In the genomic region with DNA sequence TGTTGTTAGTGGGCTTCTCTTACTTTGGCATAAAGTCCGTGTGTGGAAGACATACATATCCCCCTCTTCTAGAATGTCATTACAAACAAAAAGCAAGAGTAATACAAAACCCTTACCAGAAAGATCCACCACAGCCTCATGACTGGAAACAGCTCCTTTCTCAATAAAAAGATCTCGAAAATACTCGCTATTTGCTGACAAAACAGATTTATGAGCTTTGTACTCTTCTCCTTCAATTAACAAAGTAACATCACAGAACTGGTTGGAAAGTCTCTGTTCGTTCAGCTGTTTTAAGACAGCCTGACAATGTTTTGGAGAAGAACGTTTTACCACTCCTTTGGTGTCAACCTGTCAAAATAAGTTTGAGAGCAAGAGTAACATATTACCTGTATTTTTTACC, we compare ENCODE assay signal across 15 cellular contexts. TPM values are rescaled to one million over a fixed set of nuclear protein-coding genes. Genes with fewer than 3 reads are reported as not detected.
A peak's percentile ranks its signal among the peaks of the same experiment; 100 is the strongest.
DNase-seq lines count a peak whose midpoint lies in the region; ATAC-seq, FAIRE-seq and TF ChIP-seq lines count a peak whose summit lies in the region.
"Had no signal": no experiment of that assay in that cellular context is flagged by ENCODE, and none has a peak within 500 bp of the region (broad histone marks: within the 10 kb centered on the region; RNA-seq: fewer than 3 reads in every experiment).

No MANE protein-coding gene starts in this region.

- no peaks in the 10 kb centered on the region for H3K27me3 Mint-ChIP-seq in activated T-helper 17 cell treated with anti-CD3 and anti-CD28 coated beads, Interleukin-2, amount 50 U/mL, for 72 hours
- H3K27me3 Mint-ChIP-seq: CD8-positive, alpha-beta memory T cell; IgD-negative memory B cell had no signal

- H3K4me3 ChIP-seq in A549: no peak overlapping the region

- ATAC-seq in A549: no peak
- no peak for ATAC-seq in activated T-helper 17 cell treated with anti-CD3 and anti-CD28 coated beads, Interleukin-2, amount 50 U/mL, for 72 hours (replicated peaks)
- ATAC-seq in HG02852 (IDR thresholded peaks at IDR 0.05; ENCODE audit: unreplicated experiment): no peak

- no peaks in the 10 kb centered on the region for H3K9me3 ChIP-seq in A549
- H3K9me3 ChIP-seq: Caco-2 had no signal

- H3K4me1 ChIP-seq in A549: peaks cover 15% of the 10 kb centered on the region
- H3K4me1 ChIP-seq: Caco-2 had no signal

- TF ChIP-seq POLR2A in A549 (IDR thresholded peaks at IDR 0.05; ENCODE audit: low read length): no peak
- TF ChIP-seq POLR2A in GM12892 (IDR thresholded peaks at IDR 0.05; ENCODE audit: low read depth, low read length): no peak

- H3K4me1 Mint-ChIP-seq in activated T-helper 17 cell treated with anti-CD3 and anti-CD28 coated beads, Interleukin-2, amount 50 U/mL, for 72 hours: peaks cover 19% of the 10 kb centered on the region

- DNase-seq in A549 (ENCODE audit: low read depth in 1 of 2, low spot score in 1 of 2): no peak
- DNase-seq in GM12892 (ENCODE audit: insufficient read length): no peak
- DNase-seq in RCC 7860 (ENCODE audit: low spot score): peak; percentile 0
- DNase-seq in LoVo (ENCODE audit: low spot score): no peak
- DNase-seq in GM10266 (ENCODE audit: extremely low spot score): no peak
- DNase-seq: Caco-2; CD8-positive, alpha-beta memory T cell; DND-41; GDM1; HCEC 1CT had no signal

- no peak overlapping the region for H3K4me2 ChIP-seq in A549

- FAIRE-seq in A549 (lab: Jason Lieb, UNC): peak; percentile 63
- peak; percentile 14 for FAIRE-seq in GM12892 (lab: Jason Lieb, UNC)
- FAIRE-seq in RCC 7860 (lab: Jason Lieb, UNC): no peak
- FAIRE-seq: H1 had no signal

- H3K36me3 Mint-ChIP-seq in activated T-helper 17 cell treated with anti-CD3 and anti-CD28 coated beads, Interleukin-2, amount 50 U/mL, for 72 hours (ENCODE audit: low read depth): peaks cover 92% of the 10 kb centered on the region

- POLR2A ChIA-PET in A549 (lab: Yijun Ruan, JAX): no interaction called here

- no peak for TF ChIP-seq CTCF in A549 (IDR thresholded peaks at IDR 0.05)
- no peak for TF ChIP-seq CTCF in GM10266 (IDR thresholded peaks at IDR 0.05; ENCODE audit: control insufficient read depth, insufficient read depth, low read depth, missing control alignments)

- no peak for TF ChIP-seq RAD21 in A549 (conservative IDR thresholded peaks at IDR 0.05 in 1 of 2, IDR thresholded peaks at IDR 0.05 in 1 of 2)

- WGBS in A549 (ENCODE audit: missing lambda C conversion rate): 93% methylated on average over 5 of the region's 5 CpGs

- no peaks in the 10 kb centered on the region for H3K9me3 Mint-ChIP-seq in activated T-helper 17 cell treated with anti-CD3 and anti-CD28 coated beads, Interleukin-2, amount 50 U/mL, for 72 hours
- H3K9me3 Mint-ChIP-seq: CD14-positive monocyte; CD8-positive, alpha-beta memory T cell; IgD-negative memory B cell had no signal

- no peak overlapping the region for H3K4me3 Mint-ChIP-seq in activated T-helper 17 cell treated with anti-CD3 and anti-CD28 coated beads, Interleukin-2, amount 50 U/mL, for 72 hours
- H3K4me3 Mint-ChIP-seq: CD14-positive monocyte; CD8-positive, alpha-beta memory T cell had no signal

- CTCF ChIA-PET in A549 (lab: Yijun Ruan, JAX): no interaction called here

- no peak for TF ChIP-seq EP300 in A549 (IDR thresholded peaks at IDR 0.05)

- no peak overlapping the region for H3K27ac ChIP-seq in A549

- H3K27ac Mint-ChIP-seq in activated T-helper 17 cell treated with anti-CD3 and anti-CD28 coated beads, Interleukin-2, amount 50 U/mL, for 72 hours: peak overlapping the region; percentile 34

TF ChIP-seq in A549, 52 proteins besides CTCF, POLR2A, EP300 and RAD21:
- TF ChIP-seq CEBPB (IDR thresholded peaks at IDR 0.05) (no peak), MAFK (IDR thresholded peaks at IDR 0.05; ENCODE audit: partially characterized antibody) (peak; percentile 84)

RNA-seq across cellular contexts. Expression of gene ZBTB11, which starts 5.9 kb away (rescaled TPM):
- 18.8 and 24.3 TPM in 2 replicates for polyA plus RNA-seq in A549 (2011; rRNA removed)
- polyA plus RNA-seq in A549 (2012; cell fraction: cytosol; rRNA removed): 3.5 and 3.9 TPM in 2 replicates
- polyA plus RNA-seq in A549 (2012; cell fraction: nucleus; rRNA removed): 5.7 and 7.6 TPM in 2 replicates
- 11.3 to 12.0 TPM (median 11.6 TPM) in 3 replicates for polyA plus RNA-seq in A549 (2017; fragmentation: RNase III; extraction: RNeasy Plus Mini Kit Qiagen cat#74134 plus additional on column Dnase treatment)
- 12.2 and 13.3 TPM in 2 replicates for polyA minus RNA-seq in A549 (2011; rRNA and poly(A)+ RNA removed)
- 12.0 TPM for polyA plus RNA-seq in GM12892 (2012; ENCODE audit: missing spikeins)
- 10 to 100 TPM; 30.0 to 33.5 TPM for total RNA-seq in activated T-helper 17 cell treated with anti-CD3 and anti-CD28 coated beads, Interleukin-2, amount 50 U/mL, for 72 hours

RNA-seq across cellular contexts. Expression of gene RPL24, which starts 15.5 kb away (rescaled TPM):
- polyA plus RNA-seq in A549 (2011; rRNA removed) (1,426 and 1,646 TPM in 2 replicates), A549 (2017; fragmentation: RNase III; extraction: RNeasy Plus Mini Kit Qiagen cat#74134 plus additional on column Dnase treatment) (1,830 to 2,100 TPM (median 1,839 TPM) in 3 replicates)
- 1,239 and 1,439 TPM in 2 replicates for polyA plus RNA-seq in A549 (2012; cell fraction: cytosol; rRNA removed)
- polyA plus RNA-seq in A549 (2012; cell fraction: nucleus; rRNA removed): 271 and 403 TPM in 2 replicates
- polyA minus RNA-seq in A549 (2011; rRNA and poly(A)+ RNA removed): 291 and 481 TPM in 2 replicates
- 4,422 TPM for polyA plus RNA-seq in GM12892 (2012; ENCODE audit: missing spikeins)
- total RNA-seq in activated T-helper 17 cell treated with anti-CD3 and anti-CD28 coated beads, Interleukin-2, amount 50 U/mL, for 72 hours: 1,000 to 10,000 TPM; 1,391 to 1,542 TPM

RNA-seq across cellular contexts. Expression of gene CEP97, which starts 53.4 kb away (rescaled TPM):
- 4.0 and 6.7 TPM in 2 replicates for polyA plus RNA-seq in A549 (2011; rRNA removed)
- 0.74 and 1.0 TPM in 2 replicates for polyA plus RNA-seq in A549 (2012; cell fraction: cytosol; rRNA removed)
- polyA plus RNA-seq in A549 (2012; cell fraction: nucleus; rRNA removed): 1.0 and 2.2 TPM in 2 replicates
- 4.6 to 5.2 TPM (median 5.1 TPM) in 3 replicates for polyA plus RNA-seq in A549 (2017; fragmentation: RNase III; extraction: RNeasy Plus Mini Kit Qiagen cat#74134 plus additional on column Dnase treatment)
- 5.8 TPM in 2 replicates for polyA minus RNA-seq in A549 (2011; rRNA and poly(A)+ RNA removed)
- 6.1 TPM for polyA plus RNA-seq in GM12892 (2012; ENCODE audit: missing spikeins)
- total RNA-seq in activated T-helper 17 cell treated with anti-CD3 and anti-CD28 coated beads, Interleukin-2, amount 50 U/mL, for 72 hours: 10 to 100 TPM; 16.9 to 19.0 TPM
